Comparison of ENCODE assay signal across 21 cellular contexts in genomic region chr15:52146261-52146660, GRCh38. TPM values are rescaled to one million over a fixed set of nuclear protein-coding genes. Genes with fewer than 3 reads are reported as not detected.
DNase-seq lines count a peak whose midpoint lies in the region; ATAC-seq, FAIRE-seq and TF ChIP-seq lines count a peak whose summit lies in the region.
"Had no signal": no experiment of that assay in that cellular context is flagged by ENCODE, and none has a peak within 500 bp of the region (broad histone marks: within the 10 kb centered on the region; RNA-seq: fewer than 3 reads in every experiment).

No MANE protein-coding gene starts in this region.

- no peak overlapping the region for H3K4ac ChIP-seq in mesenchymal stem cell (ENCODE audit: low read depth in 1 of 2, low read length in 2 of 2)

- no peak overlapping the region for H2AFZ ChIP-seq in K562 (ENCODE audit: low read depth, low read length)
- no peak overlapping the region for H2AFZ ChIP-seq in mesenchymal stem cell (ENCODE audit: low read depth, low read length)

- H3K4me2 ChIP-seq in K562 (ENCODE audit: insufficient read depth, low read length): no peak overlapping the region
- H3K4me2 ChIP-seq in mesenchymal stem cell (ENCODE audit: low read length, poor library complexity, severe bottlenecking): no peak overlapping the region
- H3K4me2 ChIP-seq: BLaER1 treated with 17β-estradiol and CSF1 and Interleukin-3, amounts not matched to agents 10 nM and 100 nM had no signal

- peak overlapping the region; percentile 77 for H2BK15ac ChIP-seq in mesenchymal stem cell (ENCODE audit: low read depth, poor library complexity, severe bottlenecking)

- H3K36me3 ChIP-seq in HEK293 (ENCODE audit: control insufficient read depth in 2 of 2, insufficient read depth in 1 of 2, low read length in 2 of 2) (peaks cover 0 to 36% of the 10 kb centered on the region in 2 experiments; a peak in 2 of 3 replicates), K562 (ENCODE audit: control insufficient read depth, insufficient read depth, low read length) (no peaks in the 10 kb centered on the region), mesenchymal stem cell (ENCODE audit: control insufficient read depth in 1 of 2, insufficient read depth in 2 of 2, low read depth in 1 of 2, low read length in 2 of 2) (peaks cover 23 to 32% of the 10 kb centered on the region in 2 experiments)

- CTCF ChIA-PET in HEK293 (lab: Yijun Ruan, JAX) (interaction anchor here (0.6 to 0.9 kb wide), 2 partner anchors 12 to 62 kb away, joined by 3 to 6 read pairs; no protein-coding TSS in a partner anchor), K562 (lab: Yijun Ruan, JAX; ENCODE audit: low intra/inter-chr PET ratio) (no interaction called here)

- BruUV-seq in K562 (replicated peaks; lab: Mats Ljungman, UMichigan): no TSS peak

- no peaks in the 10 kb centered on the region for H3K79me2 ChIP-seq in K562 (ENCODE audit: control insufficient read depth, insufficient read depth, low read length)

- ATAC-seq in K562 (no peak), GM18502 (IDR thresholded peaks at IDR 0.05; ENCODE audit: poor library complexity, unreplicated experiment) (no peak)
- ATAC-seq: CD8-positive, alpha-beta T cell had no signal

- H3K23ac ChIP-seq in mesenchymal stem cell (ENCODE audit: low read length in 2 of 2): no peak overlapping the region

- POLR2A ChIA-PET in HEK293 (lab: Yijun Ruan, JAX): no interaction called here
- POLR2A ChIA-PET in K562 (lab: Yijun Ruan, JAX): no interaction called here

- H4K91ac ChIP-seq in mesenchymal stem cell (ENCODE audit: low read length): no peak overlapping the region

- in situ Hi-C loops in K562 (cut with MboI): no loop called here

- TF ChIP-seq POLR2A in K562 (conservative IDR thresholded peaks at IDR 0.05): no peak

- H3K9ac ChIP-seq in K562 (ENCODE audit: insufficient read depth in 1 of 2, low read depth in 2 of 2, low read length in 2 of 2) (no peak overlapping the region), mesenchymal stem cell (ENCODE audit: low read length) (no peak overlapping the region)
- H3K9ac ChIP-seq: BLaER1 treated with 17β-estradiol and CSF1 and Interleukin-3, amounts not matched to agents 10 nM and 100 nM had no signal

- H3K9me1 ChIP-seq in K562 (ENCODE audit: control insufficient read depth, insufficient read depth, low read length): no peaks in the 10 kb centered on the region

- no peak overlapping the region for H3K27ac ChIP-seq in HEK293 (ENCODE audit: extremely low read depth, low read depth, low read length)
- H3K27ac ChIP-seq in K562 (ENCODE audit: extremely low read depth, low read depth, low read length): no peak overlapping the region
- H3K27ac ChIP-seq in mesenchymal stem cell (ENCODE audit: low read length, poor library complexity, severe bottlenecking): no peak overlapping the region
- H3K27ac ChIP-seq: C4-2B had no signal

- H3K27me3 ChIP-seq in K562 (ENCODE audit: control insufficient read depth in 2 of 2, insufficient read depth in 2 of 2, low read length in 2 of 2) (peaks cover 10 to 24% of the 10 kb centered on the region in 2 experiments; a peak in 3 of 5 replicates), mesenchymal stem cell (ENCODE audit: control insufficient read depth in 1 of 2, insufficient read depth in 1 of 2, low read length in 2 of 2) (no peaks in the 10 kb centered on the region)
- H3K27me3 ChIP-seq: BLaER1 treated with 17β-estradiol and CSF1 and Interleukin-3, amounts not matched to agents 10 nM and 100 nM had no signal

- no peak overlapping the region for H3K14ac ChIP-seq in mesenchymal stem cell (ENCODE audit: low read length in 2 of 2)

- no peak overlapping the region for H3K18ac ChIP-seq in mesenchymal stem cell (ENCODE audit: low read depth in 1 of 2, low read length in 2 of 2)

- no peaks in the 10 kb centered on the region for H3K4me1 ChIP-seq in HEK293 (ENCODE audit: control insufficient read depth, insufficient read depth, low read length)
- H3K4me1 ChIP-seq in K562 (replicated peaks in 1 of 2; ENCODE audit: control insufficient read depth in 2 of 2, insufficient read depth in 2 of 2, low read length in 2 of 2): peaks cover 0 to 11% of the 10 kb centered on the region in 2 experiments; a peak in 2 of 5 replicates
- peaks cover 5% of the 10 kb centered on the region for H3K4me1 ChIP-seq in mesenchymal stem cell (ENCODE audit: control insufficient read depth, insufficient read depth, low read depth, low read length)
- H3K4me1 ChIP-seq: Caco-2 had no signal

- H3K4me3 ChIP-seq in HEK293 (ENCODE audit: low read depth, low read length) (no peak overlapping the region), K562 (no peak overlapping the region), mesenchymal stem cell (ENCODE audit: insufficient read depth in 1 of 2, low read depth in 1 of 2, low read length in 2 of 2) (no peak overlapping the region)
- H3K4me3 ChIP-seq: BLaER1 treated with 17β-estradiol and CSF1 and Interleukin-3, amounts not matched to agents 10 nM and 100 nM had no signal

- H2BK5ac ChIP-seq in mesenchymal stem cell (ENCODE audit: low read depth, low read length, poor library complexity, severe bottlenecking): peak overlapping the region; percentile 63

- TF ChIP-seq EP300 in K562 (IDR thresholded peaks at IDR 0.05; ENCODE audit: low read length): no peak

- FAIRE-seq in K562 (lab: Jason Lieb, UNC): no peak
- FAIRE-seq: A204.1, D721Med, G401.6, GM12891, GM18507 had no signal

- no peak overlapping the region for H2BK120ac ChIP-seq in mesenchymal stem cell (ENCODE audit: low read depth, low read length)

- 8% methylated on average over 2 of the region's 2 CpGs for WGBS in K562 (ENCODE audit: insufficient coverage, low coverage, missing lambda C conversion rate)
- WGBS in mesenchymal stem cell: no CpG with 5 or more reads among the region's 2 CpGs

- no peak overlapping the region for H2BK12ac ChIP-seq in mesenchymal stem cell (ENCODE audit: low read length in 2 of 2)

- H4K20me1 ChIP-seq in K562 (replicated peaks; ENCODE audit: control insufficient read depth, insufficient read depth, low read length): no peaks in the 10 kb centered on the region
- H4K20me1 ChIP-seq: BLaER1 treated with 17β-estradiol and CSF1 and Interleukin-3, amounts not matched to agents 10 nM and 100 nM had no signal

- intact Hi-C loops in K562 (cut with micrococcal nuclease): no loop called here

- DNase-seq in K562 (ENCODE audit: extremely low read depth in 1 of 4, low spot score in 3 of 4) (no peak), mesenchymal stem cell (no peak), T-helper 1 cell (no peak)
- no peak for DNase-seq in activated CD4-positive, alpha-beta T cell treated with anti-CD3 and anti-CD28 coated beads, Interleukin-2, amount 50 U/mL, for 4 hours
- DNase-seq: 8988T; AML-193; Caco-2; Calu3; CD4-positive, alpha-beta T cell; CD8-positive, alpha-beta T cell; DMS79 treated with DMSO at 0.1 percent for 48 hours; GF-D8 had no signal

- no peak for TF ChIP-seq RAD21 in K562 (CRISPR knock-in tag; conservative IDR thresholded peaks at IDR 0.05 in 1 of 2, IDR thresholded peaks at IDR 0.05 in 1 of 2)

- no peaks in the 10 kb centered on the region for H3K9me3 ChIP-seq in HEK293 (ENCODE audit: control insufficient read depth, insufficient read depth, low read depth, low read length)
- H3K9me3 ChIP-seq in K562 (replicated peaks; ENCODE audit: control insufficient read depth, insufficient read depth, low read depth, low read length): no peaks in the 10 kb centered on the region
- H3K9me3 ChIP-seq in mesenchymal stem cell (ENCODE audit: control insufficient read depth, low read length): no peaks in the 10 kb centered on the region

- H3K79me1 ChIP-seq in mesenchymal stem cell (replicated peaks; ENCODE audit: low read length, poor library complexity, severe bottlenecking): no peaks in the 10 kb centered on the region

- TF ChIP-seq CTCF in HEK293 (tag by site-specific recombination; IDR thresholded peaks at IDR 0.05) (no peak), K562 (IDR thresholded peaks at IDR 0.05 in 2 of 3, conservative IDR thresholded peaks at IDR 0.05 in 1 of 3; ENCODE audit: insufficient read depth in 2 of 3, low read depth in 1 of 3, low read length in 3 of 3) (no peak)

- H4K8ac ChIP-seq in mesenchymal stem cell (ENCODE audit: low read length): no peak overlapping the region

- no peak overlapping the region for H2AK5ac ChIP-seq in mesenchymal stem cell (ENCODE audit: low read length, severe bottlenecking)

RNA-seq across cellular contexts. Expression of gene BCL2L10, which starts 33.7 kb away (rescaled TPM):
- not detected in 2 replicates for total RNA-seq in K562 (2011; cell fraction: chromatin; rRNA removed; ENCODE audit: low replicate concordance)
- total RNA-seq in K562 (2011; cell fraction: nucleolus; rRNA removed): not detected in 2 replicates
- not detected in 2 replicates for total RNA-seq in K562 (2011; cell fraction: nucleoplasm; rRNA removed)
- not detected in 2 replicates for total RNA-seq in K562 (2014; rRNA removed)
- total RNA-seq in K562 (2014; rRNA removed; fragmentation: Illumina TruSeq; extraction: Trizol): not detected in 2 replicates
- total RNA-seq in K562 (2015; rRNA removed; fragmentation: Illumina TruSeq; extraction: Trizol): not detected in 2 replicates
- total RNA-seq in K562 (2021): not detected in 2 replicates
- polyA plus RNA-seq in K562 (2011; rRNA removed): not detected in 2 replicates
- polyA plus RNA-seq in K562 (2011; cell fraction: cytosol; rRNA removed): not detected in 2 replicates
- not detected in 2 replicates for polyA plus RNA-seq in K562 (2011; cell fraction: nucleus; rRNA removed)
- not detected in 2 replicates for polyA plus RNA-seq in K562 (2012)
- not detected in 2 replicates for polyA plus RNA-seq in K562 (2014; fragmentation: Illumina TruSeq; extraction: Trizol)
- polyA plus RNA-seq in K562 (2014; fragmentation: Nextera tagmentation; extraction: Ambion mirVana): not detected
- not detected in 2 replicates for polyA plus RNA-seq in K562 (2014; rRNA removed)
- not detected in 2 replicates for polyA minus RNA-seq in K562 (2011; rRNA and poly(A)+ RNA removed)
- polyA minus RNA-seq in K562 (2011; cell fraction: cytosol; rRNA and poly(A)+ RNA removed): not detected in 2 replicates
- polyA minus RNA-seq in K562 (2011; cell fraction: nucleus; rRNA and poly(A)+ RNA removed): not detected in 2 replicates
- 0.06 TPM for polyA plus RNA-seq in mesenchymal stem cell (2013, experiment 1 of 2)
- polyA plus RNA-seq in mesenchymal stem cell (2013, experiment 2 of 2): not detected
- total RNA-seq: Calu3 had no signal

RNA-seq across cellular contexts. Expression of gene GNB5, which starts 44.9 kb away (rescaled TPM):
- 1.4 and 1.9 TPM in 2 replicates for total RNA-seq in K562 (2011; cell fraction: chromatin; rRNA removed; ENCODE audit: low replicate concordance)
- total RNA-seq in K562 (2011; cell fraction: nucleolus; rRNA removed): 0.92 and 1.2 TPM in 2 replicates
- 2.1 and 2.2 TPM in 2 replicates for total RNA-seq in K562 (2011; cell fraction: nucleoplasm; rRNA removed)
- total RNA-seq in K562 (2014; rRNA removed) (0.77 and 2.5 TPM in 2 replicates), K562 (2014; rRNA removed; fragmentation: Illumina TruSeq; extraction: Trizol) (0.64 and 0.84 TPM in 2 replicates), K562 (2015; rRNA removed; fragmentation: Illumina TruSeq; extraction: Trizol) (0.11 and 0.98 TPM in 2 replicates), K562 (2021) (1.0 and 1.1 TPM in 2 replicates)
- polyA plus RNA-seq in K562 (2011; rRNA removed) (0.70 and 0.79 TPM in 2 replicates), K562 (2014; fragmentation: Illumina TruSeq; extraction: Trizol) (0.61 and 0.70 TPM in 2 replicates), K562 (2014; fragmentation: Nextera tagmentation; extraction: Ambion mirVana) (under 1 TPM; 0.14 to 0.32 TPM), K562 (2014; rRNA removed) (0.63 and 2.1 TPM in 2 replicates)
- 0.55 and 0.79 TPM in 2 replicates for polyA plus RNA-seq in K562 (2011; cell fraction: cytosol; rRNA removed)
- 0.48 and 0.74 TPM in 2 replicates for polyA plus RNA-seq in K562 (2011; cell fraction: nucleus; rRNA removed)
- 0.92 and 1.2 TPM in 2 replicates for polyA plus RNA-seq in K562 (2012)
- polyA minus RNA-seq in K562 (2011; rRNA and poly(A)+ RNA removed): 0.77 and 0.81 TPM in 2 replicates
- 1.0 and 2.4 TPM in 2 replicates for polyA minus RNA-seq in K562 (2011; cell fraction: cytosol; rRNA and poly(A)+ RNA removed)
- 0.44 and 1.3 TPM in 2 replicates for polyA minus RNA-seq in K562 (2011; cell fraction: nucleus; rRNA and poly(A)+ RNA removed)
- polyA plus RNA-seq in mesenchymal stem cell (2013, experiment 1 of 2): 15.8 TPM
- polyA plus RNA-seq in mesenchymal stem cell (2013, experiment 2 of 2): 15.7 TPM

Comparison
In these comparisons a context has a peak if more than half of its experiments do, and no peak if none do; other contexts are left out.
1. Of the 44 proteins assayed by ChIP-seq in both K562 and HEK293: peak only in K562: none; only in HEK293: none; in both: ZNF146; in neither: 43.